14 cellular contexts compared by ENCODE assay signal in genomic region chr12:8113117-8113516, GRCh38. TPM values are rescaled to one million over a fixed set of nuclear protein-coding genes. Genes with fewer than 3 reads are reported as not detected.
"Had no signal": no experiment of that assay in that cellular context is flagged by ENCODE, and none has a peak within 500 bp of the region (broad histone marks: within the 10 kb centered on the region; RNA-seq: fewer than 3 reads in every experiment).

No MANE protein-coding gene starts in this region.

RNA-seq across cellular contexts. Expression of gene CLEC4A, which starts 10.3 kb away (rescaled TPM):
- total RNA-seq: activated CD4-positive, alpha-beta T cell treated with anti-CD3 and anti-CD28 coated beads for 36 hours had no signal

RNA-seq across cellular contexts. Expression of gene ZNF705A, which starts 43.7 kb away (rescaled TPM):
- total RNA-seq: activated B cell treated with CpG ODN at 0.5 μM for 24 hours; activated CD4-positive, alpha-beta memory T cell treated with anti-CD3 and anti-CD28 coated beads for 36 hours; activated CD4-positive, alpha-beta memory T cell treated with anti-CD3 and anti-CD28 coated beads, Interleukin-2, amount 10 ng/mL, durations not matched to agents 7 days and 5 days; activated CD4-positive, alpha-beta T cell treated with anti-CD3 and anti-CD28 coated beads for 36 hours; activated CD4-positive, alpha-beta T cell treated with anti-CD3 and anti-CD28 coated beads, Interleukin-2, amount 10 ng/mL, durations not matched to agents 24 days and 14 days; activated CD4-positive, alpha-beta T cell treated with anti-CD3 and anti-CD28 coated beads, Interleukin-2, amount 10 ng/mL, durations not matched to agents 7 days and 5 days; activated CD8-positive, alpha-beta memory T cell treated with anti-CD3 and anti-CD28 coated beads for 36 hours; activated CD8-positive, alpha-beta memory T cell treated with anti-CD3 and anti-CD28 coated beads, Interleukin-2, amount 10 ng/mL, durations not matched to agents 7 days and 5 days; activated CD8-positive, alpha-beta T cell treated with anti-CD3 and anti-CD28 coated beads for 36 hours; activated CD8-positive, alpha-beta T cell treated with anti-CD3 and anti-CD28 coated beads, Interleukin-2, amount 10 ng/mL, durations not matched to agents 7 days and 5 days; T-helper 1 cell treated with Interleukin-12 subunit alpha and Interleukin-12 subunit beta and Interleukin-4 antibody, amounts not matched to agents 30 ng/mL and 1 ng/mL, for 36 hours; T-helper 17 cell; T-helper 2 cell treated with Interferon-gamma antibody and Interleukin-4, amounts not matched to agents 100 ng/mL and 5 ng/mL, for 36 hours; WTC11 had no signal
